Comparison of ENCODE assay signal across 24 cellular contexts in genomic region chr13:110125157-110125556, GRCh38.
DNase-seq lines count a peak whose midpoint lies in the region; ATAC-seq and TF ChIP-seq lines count a peak whose summit lies in the region.
"Had no signal": no experiment of that assay in that cellular context is flagged by ENCODE, and none has a peak within 500 bp of the region (broad histone marks: within the 10 kb centered on the region; RNA-seq: fewer than 3 reads in every experiment).

No MANE protein-coding gene starts in this region.

- H3K9me3 ChIP-seq in right cardiac atrium (ENCODE audit: control insufficient read depth, low read length) (no peaks in the 10 kb centered on the region), HAP-1 (no peaks in the 10 kb centered on the region)
- no peaks in the 10 kb centered on the region for H3K9me3 ChIP-seq in CD4-positive, alpha-beta T cell (ENCODE audit: control insufficient read depth, low read length)
- H3K9me3 ChIP-seq: ascending aorta, colonic mucosa, ovary, SJSA1 had no signal

- H3K4me1 Mint-ChIP-seq in CD4-positive, alpha-beta T cell (ENCODE audit: low read depth): no peaks in the 10 kb centered on the region
- H3K4me1 Mint-ChIP-seq: naive B cell; stimulated activated memory B cell treated with anti-CD40 and anti-IgM and Interleukin-4, amounts not matched to agents 10 μg/mL and 1 μg/mL and 100 μg/mL, for 72 hours had no signal

- no peak for TF ChIP-seq CTCF in astrocyte of the spinal cord (IDR thresholded peaks at IDR 0.05; ENCODE audit: low read depth, low read length)
- TF ChIP-seq CTCF in CD4-positive, alpha-beta T cell (IDR thresholded peaks at IDR 0.05): no peak

- peaks cover 66% of the 10 kb centered on the region for H3K27me3 Mint-ChIP-seq in CD4-positive, alpha-beta T cell

- no peak for DNase-seq in right cardiac atrium
- DNase-seq in cardiac septum (ENCODE audit: low spot score): no peak
- DNase-seq in astrocyte of the spinal cord (ENCODE audit: low read depth, low spot score): peak; percentile 66
- DNase-seq in iris pigment epithelial cell (ENCODE audit: low read depth): peak; percentile 28
- no peak for DNase-seq in HAP-1 (ENCODE audit: low spot score in 2 of 2)
- no peak for DNase-seq in central memory CD4-positive, alpha-beta T cell
- DNase-seq in CD4-positive, alpha-beta T cell: no peak
- DNase-seq: activated CD4-positive, alpha-beta T cell treated with anti-CD3 and anti-CD28 coated beads for 4 hours; activated CD8-positive, alpha-beta memory T cell treated with anti-CD3 and anti-CD28 coated beads, Interleukin-2, amount 10 ng/mL, durations not matched to agents 7 days and 5 days; colonic mucosa; Kasumi-1; naive B cell; NCI-H2171 treated with DMSO at 0.1 percent for 48 hours; NCI-H774; OCI-M1; ovary; stimulated activated CD4-positive, alpha-beta T cell treated with anti-CD3 and anti-CD28 coated beads, Interleukin-1b, Interleukin-23, amount 100 ng/mL, for 48 hours had no signal

- H3K27me3 ChIP-seq in right cardiac atrium (ENCODE audit: control insufficient read depth, insufficient read depth): no peaks in the 10 kb centered on the region
- H3K27me3 ChIP-seq in HAP-1 (ENCODE audit: low read depth): no peaks in the 10 kb centered on the region
- H3K27me3 ChIP-seq in CD4-positive, alpha-beta T cell (ENCODE audit: control insufficient read depth, insufficient read depth, low read length): peaks cover under 1% of the 10 kb centered on the region
- H3K27me3 ChIP-seq: ascending aorta, colonic mucosa, ovary, SJSA1 had no signal

- H3K27ac Mint-ChIP-seq in CD4-positive, alpha-beta T cell: no peak overlapping the region
- H3K27ac Mint-ChIP-seq: activated CD8-positive, alpha-beta memory T cell treated with anti-CD3 and anti-CD28 coated beads, Interleukin-2, amount 10 ng/mL, durations not matched to agents 7 days and 5 days; activated naive CD4-positive, alpha-beta T cell treated with anti-CD3 and anti-CD28 coated beads, Interleukin-2, amount 50 U/mL, for 72 hours; activated T-helper 1 cell treated with anti-CD3 and anti-CD28 coated beads, Interleukin-12 subunit alpha, Interleukin-12 subunit beta, Interleukin-2, Interleukin-4 antibody, amounts not matched to agents 30 ng/mL and 10 ng/mL and 1 ng/mL, durations not matched to agents 14 hours and 24 hours and 36 hours; CD14-positive monocyte; naive B cell; stimulated activated memory B cell treated with anti-CD40 and anti-IgM and Interleukin-4, amounts not matched to agents 10 μg/mL and 1 μg/mL and 100 μg/mL, for 72 hours had no signal

- POLR2A ChIA-PET in CD4-positive, alpha-beta T cell (lab: Charles Lee): no interaction called here

- H3K4me1 ChIP-seq in right cardiac atrium (ENCODE audit: control insufficient read depth, insufficient read depth, low read length): peaks cover 11% of the 10 kb centered on the region
- H3K4me1 ChIP-seq in HAP-1: no peaks in the 10 kb centered on the region
- H3K4me1 ChIP-seq: colonic mucosa had no signal

- CTCF ChIA-PET in CD4-positive, alpha-beta T cell (lab: Charles Lee): no interaction called here

- intact Hi-C loops in right cardiac atrium (cut with DNase I) (no loop called here), cardiac septum (cut with DNase I) (no loop called here)
- intact Hi-C loops in CD4-positive, alpha-beta T cell (cut with DNase I, micrococcal nuclease): no loop called here

- ATAC-seq in right cardiac atrium: no peak
- no peak for ATAC-seq in CD4-positive, alpha-beta T cell (ENCODE audit: poor library complexity)
- ATAC-seq in GM18870 (IDR thresholded peaks at IDR 0.05; ENCODE audit: unreplicated experiment): no peak
- ATAC-seq: activated CD8-positive, alpha-beta memory T cell treated with anti-CD3 and anti-CD28 coated beads, Interleukin-2, amount 10 ng/mL, durations not matched to agents 7 days and 5 days; activated naive CD4-positive, alpha-beta T cell treated with anti-CD3 and anti-CD28 coated beads, Interleukin-2, amount 50 U/mL, for 72 hours; stimulated activated memory B cell treated with anti-CD40 and anti-IgM and Interleukin-4, amounts not matched to agents 10 μg/mL and 1 μg/mL and 100 μg/mL, for 72 hours had no signal

- H3K36me3 ChIP-seq in HAP-1 (replicated peaks): no peaks in the 10 kb centered on the region
- H3K36me3 ChIP-seq: ascending aorta, colonic mucosa, ovary, SJSA1 had no signal

- no peaks in the 10 kb centered on the region for H3K36me3 Mint-ChIP-seq in CD4-positive, alpha-beta T cell (ENCODE audit: low read depth)
- H3K36me3 Mint-ChIP-seq: activated CD8-positive, alpha-beta memory T cell treated with anti-CD3 and anti-CD28 coated beads, Interleukin-2, amount 10 ng/mL, durations not matched to agents 7 days and 5 days; activated naive CD4-positive, alpha-beta T cell treated with anti-CD3 and anti-CD28 coated beads, Interleukin-2, amount 50 U/mL, for 72 hours; CD14-positive monocyte; naive B cell; stimulated activated memory B cell treated with anti-CD40 and anti-IgM and Interleukin-4, amounts not matched to agents 10 μg/mL and 1 μg/mL and 100 μg/mL, for 72 hours had no signal

- H3K4me3 ChIP-seq in right cardiac atrium (ENCODE audit: low read length) (no peak overlapping the region), astrocyte of the spinal cord (ENCODE audit: low read depth, low read length) (no peak overlapping the region), HAP-1 (no peak overlapping the region)
- H3K4me3 ChIP-seq: ascending aorta, colonic mucosa, ovary, SJSA1 had no signal

- in situ Hi-C loops in astrocyte of the spinal cord (cut with HindIII; ENCODE audit: low sequenced_read_pairs) (no loop called here), HAP-1 (cut with MboI; ENCODE audit: low sequenced_read_pairs) (no loop called here)

- WGBS in right cardiac atrium: 94% methylated on average over 10 of the region's 10 CpGs

- no peaks in the 10 kb centered on the region for H3K9me3 Mint-ChIP-seq in CD4-positive, alpha-beta T cell
- H3K9me3 Mint-ChIP-seq: activated naive CD4-positive, alpha-beta T cell treated with anti-CD3 and anti-CD28 coated beads, Interleukin-2, amount 50 U/mL, for 72 hours; activated T-helper 1 cell treated with anti-CD3 and anti-CD28 coated beads, Interleukin-12 subunit alpha, Interleukin-12 subunit beta, Interleukin-2, Interleukin-4 antibody, amounts not matched to agents 30 ng/mL and 10 ng/mL and 1 ng/mL, durations not matched to agents 14 hours and 24 hours and 36 hours had no signal

- peak overlapping the region; percentile 82 for H3K27ac ChIP-seq in right cardiac atrium (ENCODE audit: low read length)
- H3K27ac ChIP-seq in CD4-positive, alpha-beta T cell (ENCODE audit: low read depth, low read length): no peak overlapping the region
- H3K27ac ChIP-seq: colonic mucosa, ovary had no signal

- H3K4me3 Mint-ChIP-seq in CD4-positive, alpha-beta T cell: no peak overlapping the region
- H3K4me3 Mint-ChIP-seq: activated CD8-positive, alpha-beta memory T cell treated with anti-CD3 and anti-CD28 coated beads, Interleukin-2, amount 10 ng/mL, durations not matched to agents 7 days and 5 days; activated T-helper 1 cell treated with anti-CD3 and anti-CD28 coated beads, Interleukin-12 subunit alpha, Interleukin-12 subunit beta, Interleukin-2, Interleukin-4 antibody, amounts not matched to agents 30 ng/mL and 10 ng/mL and 1 ng/mL, durations not matched to agents 14 hours and 24 hours and 36 hours; naive B cell; stimulated activated memory B cell treated with anti-CD40 and anti-IgM and Interleukin-4, amounts not matched to agents 10 μg/mL and 1 μg/mL and 100 μg/mL, for 72 hours had no signal

Comparison
In these comparisons a context has a peak if more than half of its experiments do, and no peak if none do; other contexts are left out.
1. DNase-seq: peak in astrocyte of the spinal cord (single experiment) and iris pigment epithelial cell (single experiment); none in right cardiac atrium (0 of 3), cardiac septum (single experiment), HAP-1 (0 of 2), central memory CD4-positive, alpha-beta T cell (single experiment) and CD4-positive, alpha-beta T cell (0 of 10).